9 cellular contexts compared by ENCODE assay signal in genomic region chr5:151072234-151073025, GRCh38. TPM values are rescaled to one million over a fixed set of nuclear protein-coding genes. Genes with fewer than 3 reads are reported as not detected.
DNase-seq lines count a peak whose midpoint lies in the region; ATAC-seq and TF ChIP-seq lines count a peak whose summit lies in the region.
"Had no signal": no experiment of that assay in that cellular context is flagged by ENCODE, and none has a peak within 500 bp of the region (broad histone marks: within the 10 kb centered on the region; RNA-seq: fewer than 3 reads in every experiment).

No MANE protein-coding gene starts in this region.

- H3K9me3 ChIP-seq in right atrium auricular region (no peaks in the 10 kb centered on the region), left lung (no peaks in the 10 kb centered on the region)

- H3K27me3 ChIP-seq in right atrium auricular region, result no peaks in the 10 kb centered on the region
- no peaks in the 10 kb centered on the region for H3K27me3 ChIP-seq in left lung

- DNase-seq in left ventricle myocardium superior, result no peak
- DNase-seq in right atrium auricular region (ENCODE audit: low spot score), result no peak
- peak; percentile 66 for DNase-seq in amniotic epithelial cell (ENCODE audit: low read depth)
- DNase-seq in left lung, result no peak
- DNase-seq in mucosa of gallbladder (ENCODE audit: low spot score), result no peak
- no peak for DNase-seq in DMS153 (lab: John Stamatoyannopoulos, UW)
- DNase-seq: activated CD4-positive, CD25-positive, alpha-beta regulatory T cell treated with anti-CD3 and anti-CD28 coated beads, Interleukin-2, amount 50 U/mL, for 72 hours had no signal

- intact Hi-C loops in left ventricle myocardium superior (cut with micrococcal nuclease), result no loop called here
- intact Hi-C loops in left lung (cut with DNase I), result no loop called here

- H3K4me3 ChIP-seq in right atrium auricular region (no peak overlapping the region), left lung (no peak overlapping the region)

- ATAC-seq in left ventricle myocardium superior (peak; percentile 11), left lung (peak; percentile 51), GM19324 (IDR thresholded peaks at IDR 0.05; ENCODE audit: low FRiP score, unreplicated experiment) (no peak), HG02884 (IDR thresholded peaks at IDR 0.05; ENCODE audit: unreplicated experiment) (no peak)

- H3K36me3 ChIP-seq in right atrium auricular region (peaks cover 4% of the 10 kb centered on the region), left lung (peaks cover 0 to 52% of the 10 kb centered on the region in 2 donors)

- H3K4me1 ChIP-seq in right atrium auricular region (peaks cover 0 to 46% of the 10 kb centered on the region in 2 donors), left lung (peaks cover 29 to 93% of the 10 kb centered on the region in 2 donors)

- H3K27ac ChIP-seq in right atrium auricular region (no peak overlapping the region), left lung (peak overlapping the region; percentile 39 to 56)

- TF ChIP-seq CTCF in right atrium auricular region (IDR thresholded peaks at IDR 0.05) (no peak), left lung (IDR thresholded peaks at IDR 0.05) (no peak)

RNA-seq across cellular contexts. Expression of gene TNIP1, which starts 8.4 kb away (rescaled TPM):
- total RNA-seq in left ventricle myocardium superior, result 137 TPM
- 10 to 100 TPM; 68.9 to 92.6 TPM for total RNA-seq in right atrium auricular region
- total RNA-seq in left lung, result 100 to 1,000 TPM; 111 to 133 TPM
- total RNA-seq in mucosa of gallbladder, result 124 TPM

RNA-seq across cellular contexts. Expression of gene GPX3, which starts 52.0 kb away (rescaled TPM):
- 537 TPM for total RNA-seq in left ventricle myocardium superior
- total RNA-seq in right atrium auricular region, result 1,000 to 10,000 TPM; 2,222 to 2,480 TPM
- total RNA-seq in left lung, result 100 to 1,000 TPM; 391 to 424 TPM
- total RNA-seq in mucosa of gallbladder, result 131 TPM

Comparison
In these comparisons a context has a peak if more than half of its experiments do, and no peak if none do; other contexts are left out.
1. ATAC-seq: peak in left ventricle myocardium superior (single experiment) and left lung (single experiment); none in GM19324 (single experiment) and HG02884 (single experiment).
2. H3K27ac ChIP-seq: peak in left lung (2 of 2); none in right atrium auricular region (0 of 2).